1 cellular context compared by ENCODE assay signal in genomic region chr12:119988788-119989618, GRCh38.
A peak's percentile ranks its signal among the peaks of the same experiment; 100 is the strongest.
TF ChIP-seq lines count a peak whose summit lies in the region.

Gene BICDL1 (plus strand): TSS chr12:119989236. CDS start chr12:119989869, 633 bp downstream.

TF ChIP-seq in WTC11, 78 proteins besides CTCF, POLR2A, EP300 and RAD21 (continued from another document):
- no peak for TF ChIP-seq ARID4B (CRISPR knock-in tag; IDR thresholded peaks at IDR 0.05; ENCODE audit: borderline replicate concordance)
- no peak; the same call in 1 of the 2 replicates for TF ChIP-seq HMGXB4 (CRISPR knock-in tag; IDR thresholded peaks at IDR 0.05)
- peak; percentile 83 for TF ChIP-seq SP1 (CRISPR knock-in tag; conservative IDR thresholded peaks at IDR 0.05)
